17 cellular contexts compared by ENCODE assay signal in the genomic region with DNA sequence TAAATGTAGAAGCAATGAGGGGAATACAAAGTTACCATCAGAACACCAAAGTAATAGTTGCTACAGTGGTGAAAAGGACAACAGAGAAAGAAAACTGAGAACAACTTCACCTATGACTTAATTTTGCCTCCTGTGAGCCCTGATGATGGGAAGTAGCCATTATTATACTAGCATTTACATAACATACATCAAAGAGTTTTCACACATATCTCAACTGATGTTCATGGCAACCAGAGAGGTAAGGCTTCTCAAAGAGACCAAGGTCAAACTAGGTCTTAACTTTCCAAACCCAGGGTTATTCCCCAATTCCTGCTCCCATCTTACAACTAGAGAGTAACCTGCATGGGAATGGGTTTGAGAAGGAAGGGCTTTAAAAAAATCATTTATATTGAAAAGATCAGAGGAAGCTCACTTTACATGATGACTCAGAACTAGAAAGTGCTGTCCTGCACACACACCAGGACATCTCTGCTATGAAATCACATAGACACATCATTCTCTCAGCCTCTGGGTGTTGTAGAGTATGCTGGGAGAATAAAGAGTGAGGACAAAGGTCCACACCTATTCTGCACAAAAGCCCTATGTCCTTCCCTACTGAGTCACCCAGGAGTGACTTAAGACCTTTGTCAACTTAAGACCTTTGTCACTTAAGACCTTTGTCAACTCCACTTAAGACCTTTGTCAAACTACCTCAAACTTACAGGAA.
DNase-seq lines count a peak whose midpoint lies in the region; ATAC-seq, FAIRE-seq and TF ChIP-seq lines count a peak whose summit lies in the region.
"Had no signal": no experiment of that assay in that cellular context is flagged by ENCODE, and none has a peak within 500 bp of the region (broad histone marks: within the 10 kb centered on the region; RNA-seq: fewer than 3 reads in every experiment).

No MANE protein-coding gene starts in this region.

- no peaks in the 10 kb centered on the region for H3K9me3 ChIP-seq in GM12878 (replicated peaks; ENCODE audit: control insufficient read depth, insufficient read depth, low read length)
- H3K9me3 ChIP-seq in kidney (ENCODE audit: control insufficient read depth in 1 of 2, low read length in 2 of 2), result no peaks in the 10 kb centered on the region
- H3K9me3 ChIP-seq: tibial nerve had no signal

- H3K4me1 Mint-ChIP-seq in stimulated activated effector memory CD8-positive, alpha-beta T cell treated with anti-CD3 and anti-CD28 coated beads, Interleukin-12 subunit alpha, Interleukin-12 subunit beta, amount 100 ng/mL, for 72 hours, result peaks cover 35% of the 10 kb centered on the region
- H3K4me1 Mint-ChIP-seq: H9 had no signal

- H3K79me2 ChIP-seq in GM12878 (ENCODE audit: control insufficient read depth, insufficient read depth, low read length), result no peaks in the 10 kb centered on the region

- POLR2A ChIA-PET in GM12878 (lab: Charles Lee), result no interaction called here

- in situ Hi-C loops in GM12878 (cut with MboI), result no loop called here

- FAIRE-seq in HTR-8/SVneo (lab: Jason Lieb, UNC) (peak; percentile 63), GM12878 (lab: Jason Lieb, UNC) (peak; percentile 47), kidney (lab: Jason Lieb, UNC) (no peak)
- FAIRE-seq: K562 had no signal

- no peak overlapping the region for H3K27ac ChIP-seq in GM12878 (ENCODE audit: control insufficient read depth, insufficient read depth)
- H3K27ac ChIP-seq in kidney (ENCODE audit: low read depth in 2 of 2, low read length in 2 of 2), result no peak overlapping the region
- H3K27ac ChIP-seq: 22Rv1, tibial nerve had no signal

- H2AFZ ChIP-seq in GM12878 (ENCODE audit: control insufficient read depth, low read depth, low read length), result no peak overlapping the region

- RAD21 ChIA-PET in GM12878 (lab: Charles Lee; ENCODE audit: unreplicated experiment), result no interaction called here

- no peaks in the 10 kb centered on the region for H3K36me3 Mint-ChIP-seq in stimulated activated effector memory CD8-positive, alpha-beta T cell treated with anti-CD3 and anti-CD28 coated beads, Interleukin-12 subunit alpha, Interleukin-12 subunit beta, amount 100 ng/mL, for 72 hours
- H3K36me3 Mint-ChIP-seq: activated CD4-positive, alpha-beta memory T cell treated with anti-CD3 and anti-CD28 coated beads for 36 hours had no signal

- no TSS peak for BruUV-seq in GM12878 (replicated peaks; lab: Mats Ljungman, UMichigan)

- ATAC-seq in activated CD4-positive, CD25-positive, alpha-beta regulatory T cell treated with anti-CD3 and anti-CD28 coated beads, Interleukin-2, amount 50 U/mL, for 24 hours, result peak; percentile 46 to 53
- ATAC-seq in GM12878 (peak; percentile 61; the same call in 2 of the 3 replicates), sciatic nerve (no peak)
- peak; percentile 82 for ATAC-seq in stimulated activated effector memory CD8-positive, alpha-beta T cell treated with anti-CD3 and anti-CD28 coated beads, Interleukin-12 subunit alpha, Interleukin-12 subunit beta, amount 100 ng/mL, for 72 hours
- ATAC-seq: K562, left lobe of liver had no signal

- H3K9ac ChIP-seq in GM12878 (ENCODE audit: control insufficient read depth, insufficient read depth, low read length) (no peak overlapping the region), kidney (ENCODE audit: low read length in 2 of 2) (no peak overlapping the region)

- no peak for TF ChIP-seq EP300 in GM12878 (IDR thresholded peaks at IDR 0.05; ENCODE audit: borderline replicate concordance in 1 of 2, control insufficient read depth in 1 of 2, low read depth in 2 of 2, low read length in 2 of 2)

- peaks cover 0 to 2% of the 10 kb centered on the region in 2 experiments; a peak in 1 of 4 replicates for H3K27me3 ChIP-seq in GM12878 (replicated peaks in 1 of 2; ENCODE audit: control insufficient read depth in 2 of 2, insufficient read depth in 2 of 2, low read length in 1 of 2)
- H3K27me3 ChIP-seq: tibial nerve had no signal

- TF ChIP-seq CTCF in GM12878 (IDR thresholded peaks at IDR 0.05 in 2 of 3, conservative IDR thresholded peaks at IDR 0.05 in 1 of 3; ENCODE audit: control insufficient read depth in 2 of 3, extremely low read depth in 1 of 3, insufficient read depth in 1 of 3, low read depth in 3 of 3, low read length in 3 of 3) (no peak), kidney (IDR thresholded peaks at IDR 0.05; ENCODE audit: borderline replicate concordance, extremely low read depth, insufficient read depth) (no peak)

- H3K4me1 ChIP-seq in GM12878 (ENCODE audit: control insufficient read depth, insufficient read depth, low read length), result no peaks in the 10 kb centered on the region
- no peaks in the 10 kb centered on the region for H3K4me1 ChIP-seq in kidney (ENCODE audit: control insufficient read depth in 1 of 2, insufficient read depth in 1 of 2, low read depth in 1 of 2, low read length in 2 of 2)
- H3K4me1 ChIP-seq: tibial nerve had no signal

- no peaks in the 10 kb centered on the region for H4K20me1 ChIP-seq in GM12878 (ENCODE audit: control insufficient read depth, insufficient read depth)

- H3K36me3 ChIP-seq in GM12878 (ENCODE audit: control insufficient read depth in 2 of 2, insufficient read depth in 2 of 2, low read length in 1 of 2) (no peaks in the 10 kb centered on the region), kidney (ENCODE audit: control insufficient read depth in 1 of 2, insufficient read depth in 2 of 2, low read length in 2 of 2) (no peaks in the 10 kb centered on the region)
- H3K36me3 ChIP-seq: tibial nerve had no signal

- no peak overlapping the region for H3K4me3 Mint-ChIP-seq in stimulated activated effector memory CD8-positive, alpha-beta T cell treated with anti-CD3 and anti-CD28 coated beads, Interleukin-12 subunit alpha, Interleukin-12 subunit beta, amount 100 ng/mL, for 72 hours
- H3K4me3 Mint-ChIP-seq: activated CD4-positive, alpha-beta memory T cell treated with anti-CD3 and anti-CD28 coated beads for 36 hours; H9 had no signal

- intact Hi-C loops in GM12878 (cut with micrococcal nuclease; ENCODE audit: unreplicated experiment) (no loop called here), kidney (cut with DNase I) (no loop called here), sciatic nerve (cut with DNase I) (no loop called here)

- H3K4me2 ChIP-seq in GM12878 (ENCODE audit: control insufficient read depth, insufficient read depth), result no peak overlapping the region

- no peak for DNase-seq in activated CD4-positive, CD25-positive, alpha-beta regulatory T cell (lab: John Stamatoyannopoulos, UW)
- DNase-seq in HTR-8/SVneo (ENCODE audit: insufficient read length, low spot score) (no peak), GM12878 (ENCODE audit: low read depth, low spot score) (no peak), SIG-M5 treated with dmso at 0.1 percent for 504 hours (lab: John Stamatoyannopoulos, UW; ENCODE audit: unreplicated experiment) (no peak), kidney (no peak), sciatic nerve (ENCODE audit: low spot score) (no peak)
- DNase-seq in stimulated activated effector memory CD8-positive, alpha-beta T cell treated with anti-CD3 and anti-CD28 coated beads, Interleukin-12 subunit alpha, Interleukin-12 subunit beta, amount 100 ng/mL, for 72 hours (ENCODE audit: low spot score in 2 of 2), result no peak
- DNase-seq: activated CD4-positive, alpha-beta memory T cell treated with anti-CD3 and anti-CD28 coated beads for 36 hours; activated naive CD4-positive, alpha-beta T cell treated with anti-CD3 and anti-CD28 coated beads, Interleukin-2, amount 50 U/mL, for 16 hours; cortex of kidney; H9; NCI-H2081 had no signal

- SMC1A ChIA-PET in GM12878 (lab: Charles Lee; ENCODE audit: uncharacterized antibody, unreplicated experiment), result no interaction called here

- TF ChIP-seq POLR2A in GM12878 (IDR thresholded peaks at IDR 0.05; ENCODE audit: low read depth, low read length), result no peak

- no peak overlapping the region for H3K27ac Mint-ChIP-seq in stimulated activated effector memory CD8-positive, alpha-beta T cell treated with anti-CD3 and anti-CD28 coated beads, Interleukin-12 subunit alpha, Interleukin-12 subunit beta, amount 100 ng/mL, for 72 hours
- H3K27ac Mint-ChIP-seq: activated CD4-positive, alpha-beta memory T cell treated with anti-CD3 and anti-CD28 coated beads for 36 hours; H9 had no signal

- H3K4me3 ChIP-seq in GM12878, result no peak overlapping the region
- no peak overlapping the region for H3K4me3 ChIP-seq in kidney (ENCODE audit: low read length in 2 of 2)
- H3K4me3 ChIP-seq: K562, tibial nerve had no signal

- TF ChIP-seq RAD21 in GM12878 (IDR thresholded peaks at IDR 0.05; ENCODE audit: insufficient read depth, low read depth, low read length), result no peak

- H3K9me3 Mint-ChIP-seq in stimulated activated effector memory CD8-positive, alpha-beta T cell treated with anti-CD3 and anti-CD28 coated beads, Interleukin-12 subunit alpha, Interleukin-12 subunit beta, amount 100 ng/mL, for 72 hours, result no peaks in the 10 kb centered on the region
- H3K9me3 Mint-ChIP-seq: activated CD4-positive, alpha-beta memory T cell treated with anti-CD3 and anti-CD28 coated beads for 36 hours; H9 had no signal

- CTCF ChIA-PET in GM12878 (lab: Yijun Ruan, JAX), result no interaction called here

TF ChIP-seq in GM12878, 131 proteins besides CTCF, POLR2A, EP300 and RAD21:
- TF ChIP-seq TCF7 (IDR thresholded peaks at IDR 0.05; ENCODE audit: borderline replicate concordance), result peak; percentile 48; the same call in 1 of the 2 replicates
- TF ChIP-seq SMC3 (IDR thresholded peaks at IDR 0.05; ENCODE audit: borderline replicate concordance, low read length), result no peak
- TF ChIP-seq POLR2AphosphoS5 (IDR thresholded peaks at IDR 0.05; ENCODE audit: low read length), result no peak
- no peak for TF ChIP-seq RCOR1 (conservative IDR thresholded peaks at IDR 0.05; ENCODE audit: low read depth, low read length)
- peak; percentile 86 for TF ChIP-seq JUNB (IDR thresholded peaks at IDR 0.05)
- TF ChIP-seq JUND (IDR thresholded peaks at IDR 0.05; ENCODE audit: low read depth, low read length), result 0 out of 2 replicates have a peak, but pooled peaks have one; percentile 17
- no peak for TF ChIP-seq ZNF217 (IDR thresholded peaks at IDR 0.05)
- TF ChIP-seq IRF4 (IDR thresholded peaks at IDR 0.05; ENCODE audit: low read depth, low read length), result peak; percentile 89; the same call in 1 of the 2 replicates
- TF ChIP-seq YY1 (IDR thresholded peaks at IDR 0.05; ENCODE audit: low read depth, low read length), result no peak
- no peak for TF ChIP-seq NR2C2 (IDR thresholded peaks at IDR 0.05; ENCODE audit: borderline replicate concordance, control insufficient read depth, insufficient read length, low read depth)
